In genomic region chr17:65762973-65763372, GRCh38 we compare ENCODE assay signal across 8 cellular contexts.
"Had no signal": no experiment of that assay in that cellular context is flagged by ENCODE, and none has a peak within 500 bp of the region (broad histone marks: within the 10 kb centered on the region; RNA-seq: fewer than 3 reads in every experiment).

No MANE protein-coding gene starts in this region.

- DNase-seq: IMR-90, KBM-7, KG1 had no signal

- H3K4me3 Mint-ChIP-seq: IgD-negative memory B cell had no signal

- H3K9ac ChIP-seq: KMS-11 had no signal

- ATAC-seq: HepG2 had no signal

- FAIRE-seq: HepG2, HTR-8/SVneo had no signal

- H3K36me3 Mint-ChIP-seq: IgD-negative memory B cell had no signal

- H3K4me2 ChIP-seq: KMS-11 had no signal

- H3K4me1 Mint-ChIP-seq: IgD-negative memory B cell had no signal

- H3K27ac Mint-ChIP-seq: IgD-negative memory B cell had no signal

- H3K27ac ChIP-seq: HL-60, KMS-11 had no signal
